ENCODE assay signal across 8 cellular contexts in genomic region chr1:180631766-180632325, GRCh38. TPM values are rescaled to one million over a fixed set of nuclear protein-coding genes. Genes with fewer than 3 reads are reported as not detected.
DNase-seq lines count a peak whose midpoint lies in the region; ATAC-seq, FAIRE-seq and TF ChIP-seq lines count a peak whose summit lies in the region.

Gene XPR1 (plus strand): TSS chr1:180632022. CDS start chr1:180632202, 180 bp downstream.

- no peaks in the 10 kb centered on the region for H3K9me3 ChIP-seq in AG04450 (ENCODE audit: control insufficient read depth, insufficient read depth, low read length)
- no peaks in the 10 kb centered on the region for H3K9me3 ChIP-seq in breast epithelium
- no peaks in the 10 kb centered on the region for H3K9me3 ChIP-seq in iPS-20b (ENCODE audit: insufficient read depth, low read depth, low read length)
- no peaks in the 10 kb centered on the region for H3K9me3 ChIP-seq in small intestine (ENCODE audit: control insufficient read depth, low read depth)

- intact Hi-C loops in breast epithelium (cut with DNase I; ENCODE audit: low total_unique reads), result loop anchor here (5.0 kb wide), 1 partner anchor 420 kb away; no protein-coding TSS in a partner anchor

- peak; percentile 68 for FAIRE-seq in small intestine (lab: Jason Lieb, UNC)

- CTCF ChIA-PET in AG04450 (lab: Charles Lee), result interaction anchor here (0.9 to 1.9 kb wide), 8 partner anchors 11 to 232 kb away, joined by 3 to 12 read pairs (median 4); no protein-coding TSS in a partner anchor

- POLR2A ChIA-PET in AG04450 (lab: Yijun Ruan, JAX), result interaction anchor here (0.6 to 1.4 kb wide), 5 partner anchors 107 to 526 kb away, joined by 3 to 6 read pairs (median 3); no protein-coding TSS in a partner anchor

- 0 to 1% (median 0%) methylated on average over 29 to 41 of the region's 41 CpGs for WGBS in small intestine, 3 donors

- H3K9ac ChIP-seq in iPS-20b (ENCODE audit: low read depth, low read length), result peak within 1 kb of the TSS; percentile 92

- ATAC-seq in GM18870 (IDR thresholded peaks at IDR 0.05; ENCODE audit: unreplicated experiment) (peak; percentile 89), HG03135 (IDR thresholded peaks at IDR 0.05; ENCODE audit: unreplicated experiment) (peak; percentile 98)

- H3K4me3 ChIP-seq in AG04450 (ENCODE audit: low read depth, low read length), result peak within 1 kb of the TSS; percentile 95
- peak within 1 kb of the TSS; percentile 86 to 95 (median 91) for H3K4me3 ChIP-seq in breast epithelium
- H3K4me3 ChIP-seq in iPS-20b (ENCODE audit: low read length), result peak within 1 kb of the TSS; percentile 99
- H3K4me3 ChIP-seq in small intestine (ENCODE audit: low read depth in 1 of 2, low read length in 2 of 2), result peak within 1 kb of the TSS; percentile 65 to 91

- DNase-seq in AG04450 (ENCODE audit: low read depth, low spot score), result peak; percentile 98
- DNase-seq in NCI-H2196 treated with DMSO at 0.1 percent for 48 hours (lab: John Stamatoyannopoulos, UW; ENCODE audit: unreplicated experiment), result peak; percentile 96
- DNase-seq in breast epithelium (ENCODE audit: low spot score in 2 of 2), result peak; percentile 98
- peak; percentile 99 for DNase-seq in small intestine

- peak; percentile 30; the same call in 1 of the 2 replicates for TF ChIP-seq CTCF in AG04450 (IDR thresholded peaks at IDR 0.05; ENCODE audit: low read depth, low read length)
- peak; percentile 46 for TF ChIP-seq CTCF in VCaP (conservative IDR thresholded peaks at IDR 0.05)
- peak in 2 of 3 donors; percentile 31 to 41 for TF ChIP-seq CTCF in breast epithelium (IDR thresholded peaks at IDR 0.05)

- no peaks in the 10 kb centered on the region for H3K4me1 ChIP-seq in breast epithelium
- peaks cover 14% of the 10 kb centered on the region for H3K4me1 ChIP-seq in iPS-20b (ENCODE audit: insufficient read depth, low read length)
- peaks cover 0 to 3% of the 10 kb centered on the region in 2 donors for H3K4me1 ChIP-seq in small intestine (ENCODE audit: control insufficient read depth in 2 of 2, insufficient read depth in 1 of 2, low read depth in 1 of 2, low read length in 1 of 2)

- H3K27me3 ChIP-seq in AG04450 (ENCODE audit: control insufficient read depth, insufficient read depth, low read length) (no peaks in the 10 kb centered on the region), breast epithelium (no peaks in the 10 kb centered on the region), iPS-20b (ENCODE audit: insufficient read depth, low read length) (no peaks in the 10 kb centered on the region), small intestine (ENCODE audit: control insufficient read depth in 2 of 2, insufficient read depth in 2 of 2, low read length in 2 of 2) (no peaks in the 10 kb centered on the region)

- H3K36me3 ChIP-seq in breast epithelium, result no peaks in the 10 kb centered on the region
- H3K36me3 ChIP-seq in iPS-20b (ENCODE audit: insufficient read depth, low read depth, low read length), result no peaks in the 10 kb centered on the region
- no peaks in the 10 kb centered on the region for H3K36me3 ChIP-seq in small intestine (ENCODE audit: control insufficient read depth in 2 of 2, insufficient read depth in 2 of 2, low read length in 2 of 2)

- H3K27ac ChIP-seq in AG04450 (ENCODE audit: low read depth, low read length), result peak within 1 kb of the TSS; percentile 68
- H3K27ac ChIP-seq in VCaP, result peak within 1 kb of the TSS; percentile 79
- H3K27ac ChIP-seq in breast epithelium, result peak within 1 kb of the TSS; percentile 92 to 97
- peak within 1 kb of the TSS; percentile 91 for H3K27ac ChIP-seq in iPS-20b (ENCODE audit: low read length)
- peak within 1 kb of the TSS; percentile 87 to 95 for H3K27ac ChIP-seq in small intestine (ENCODE audit: low read depth in 1 of 2, low read length in 1 of 2)

- peak; percentile 85 for TF ChIP-seq POLR2A in breast epithelium (IDR thresholded peaks at IDR 0.05)

RNA-seq across cellular contexts. Expression of gene XPR1, which starts in this region (rescaled TPM):
- polyA plus RNA-seq in AG04450 (2011; rRNA removed) (53.0 and 63.2 TPM in 2 replicates), small intestine (10 to 100 TPM in 1 of 3 donors, 1 to 10 TPM in 2; 5.1 to 10.8 (median 6.2) TPM)
- 40.2 and 58.6 TPM in 2 replicates for polyA minus RNA-seq in AG04450 (2011; rRNA and poly(A)+ RNA removed)
- 10 to 100 TPM; 19.0 to 49.5 (median 35.7) TPM for total RNA-seq in breast epithelium

Comparison
In these comparisons a context has a peak if more than half of its experiments do, and no peak if none do; other contexts are left out.
1. Peak in every context shown above with its lines: DNase-seq, ATAC-seq, H3K4me3 ChIP-seq and H3K27ac ChIP-seq.